8 cellular contexts compared by ENCODE assay signal in the genomic region with DNA sequence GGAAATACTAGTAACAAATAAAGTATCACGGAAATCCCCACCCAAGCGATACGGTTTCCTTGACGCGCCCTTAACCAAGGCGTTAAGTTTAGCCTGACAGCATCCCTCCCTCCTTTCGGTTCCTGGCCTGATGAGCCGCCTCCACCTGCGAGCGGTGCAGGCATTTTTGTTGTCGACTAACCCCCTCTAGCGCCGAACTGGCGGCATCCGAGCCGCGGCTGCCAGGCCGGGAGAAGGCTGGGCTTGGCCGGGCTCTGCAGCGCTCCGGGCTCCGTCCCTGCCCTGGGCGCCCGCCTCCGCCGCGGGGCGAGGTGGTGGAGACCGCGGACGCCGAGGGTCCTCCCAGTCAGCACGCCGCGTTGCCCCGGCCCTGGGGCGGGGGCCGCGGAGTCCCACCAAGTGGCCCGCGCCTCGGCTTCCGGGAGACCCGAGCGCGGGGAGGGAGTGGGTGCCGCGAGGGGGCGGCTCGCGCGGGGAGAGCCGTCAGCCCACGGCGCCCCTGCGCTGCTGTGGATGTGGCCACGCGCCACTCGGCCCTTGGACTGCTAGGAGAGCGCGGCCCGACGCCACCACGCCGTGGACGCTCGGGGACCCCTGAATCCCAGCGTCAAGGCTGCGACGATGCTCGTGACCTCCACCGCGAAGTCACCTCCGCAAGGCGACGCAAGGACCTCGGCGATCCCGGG. TPM values are rescaled to one million over a fixed set of nuclear protein-coding genes. Genes with fewer than 3 reads are reported as not detected.
A peak's percentile ranks its signal among the peaks of the same experiment; 100 is the strongest.
DNase-seq lines count a peak whose midpoint lies in the region; ATAC-seq and TF ChIP-seq lines count a peak whose summit lies in the region.

No MANE protein-coding gene starts in this region.

- peaks cover 6% of the 10 kb centered on the region for H3K27me3 Mint-ChIP-seq in progenitor cell of endocrine pancreas

- H3K27ac Mint-ChIP-seq in progenitor cell of endocrine pancreas: no peak overlapping the region

- intact Hi-C loops in left ventricle myocardium superior (cut with micrococcal nuclease): no loop called here

- no peaks in the 10 kb centered on the region for H3K9me3 Mint-ChIP-seq in progenitor cell of endocrine pancreas (ENCODE audit: low read depth)

- peak overlapping the region; percentile 86 for H3K4me3 Mint-ChIP-seq in progenitor cell of endocrine pancreas (ENCODE audit: low read depth)

- no peaks in the 10 kb centered on the region for H3K36me3 Mint-ChIP-seq in progenitor cell of endocrine pancreas (ENCODE audit: insufficient read depth)

- peak; percentile 83 for TF ChIP-seq CTCF in progenitor cell of endocrine pancreas (IDR thresholded peaks at IDR 0.05; ENCODE audit: unreplicated experiment)

- H3K4me1 Mint-ChIP-seq in progenitor cell of endocrine pancreas (ENCODE audit: low read depth): peaks cover 16% of the 10 kb centered on the region

- in situ Hi-C loops in Caki2 (cut with HindIII; ENCODE audit: low pct_unique_long_range_greater_than_20kb, low sequenced_read_pairs): no loop called here

- peak; percentile 91 for ATAC-seq in GM19372 (IDR thresholded peaks at IDR 0.05; ENCODE audit: low read depth, unreplicated experiment)
- peak; percentile 98 for ATAC-seq in HG03442 (IDR thresholded peaks at IDR 0.05; ENCODE audit: unreplicated experiment)
- peak; percentile 91 for ATAC-seq in left ventricle myocardium superior

- DNase-seq in Caki2 (ENCODE audit: low read depth) (peak; percentile 76), NCI-H748 (lab: John Stamatoyannopoulos, UW; ENCODE audit: unreplicated experiment) (peak; percentile 80), amniotic epithelial cell (ENCODE audit: low read depth) (peak; percentile 72), left ventricle myocardium superior (peak; percentile 72), progenitor cell of endocrine pancreas (ENCODE audit: low spot score, unreplicated experiment) (peak; percentile 84), mesenteric fat pad (ENCODE audit: low spot score) (no peak)

RNA-seq across cellular contexts. Expression of a gene that starts 1.1 kb away (rescaled TPM):
- total RNA-seq in Caki2 (2014; rRNA removed; shearing (Covaris generic); ENCODE audit: low replicate concordance): 3.2 TPM in 1 of 2 replicates, not detected in the other
- total RNA-seq in left ventricle myocardium superior (0.52 TPM), progenitor cell of endocrine pancreas (16.5 and 17.3 TPM in 2 replicates), mesenteric fat pad (0.26 TPM)
